In genomic region chr2:85009019-85009618, GRCh38 we compare ENCODE assay signal across 11 cellular contexts. TPM values are rescaled to one million over a fixed set of nuclear protein-coding genes. Genes with fewer than 3 reads are reported as not detected.
A peak's percentile ranks its signal among the peaks of the same experiment; 100 is the strongest.
DNase-seq lines count a peak whose midpoint lies in the region; ATAC-seq and TF ChIP-seq lines count a peak whose summit lies in the region.
"Had no signal": no experiment of that assay in that cellular context is flagged by ENCODE, and none has a peak within 500 bp of the region (broad histone marks: within the 10 kb centered on the region; RNA-seq: fewer than 3 reads in every experiment).

No MANE protein-coding gene starts in this region.

- H3K36me3 ChIP-seq in spleen, result peaks cover 0 to 14% (median 5%) of the 10 kb centered on the region in 6 donors

- no peak for TF ChIP-seq POLR2A in spleen (IDR thresholded peaks at IDR 0.05)

- H3K27ac ChIP-seq in spleen, result peak overlapping the region in 5 of 8 donors; percentile 20 to 71 (median 62)
- H3K27ac ChIP-seq: gastrocnemius medialis had no signal

- WGBS in spleen, 5 donors, result 65 to 81% (median 75%) methylated on average over 3 of the region's 3 CpGs

- H3K4me1 Mint-ChIP-seq in activated naive CD4-positive, alpha-beta T cell treated with anti-CD3 and anti-CD28 coated beads, Interleukin-2, amount 50 U/mL, for 24 hours, result peaks cover 81% of the 10 kb centered on the region
- H3K4me1 Mint-ChIP-seq in activated naive CD8-positive, alpha-beta T cell treated with anti-CD3 and anti-CD28 coated beads, Interleukin-2, amount 10 ng/mL, durations not matched to agents 7 days and 5 days, result peaks cover 41% of the 10 kb centered on the region

- H3K9me3 Mint-ChIP-seq in activated naive CD4-positive, alpha-beta T cell treated with anti-CD3 and anti-CD28 coated beads, Interleukin-2, amount 50 U/mL, for 24 hours, result peaks cover 7% of the 10 kb centered on the region
- H3K9me3 Mint-ChIP-seq in activated naive CD8-positive, alpha-beta T cell treated with anti-CD3 and anti-CD28 coated beads, Interleukin-2, amount 10 ng/mL, durations not matched to agents 7 days and 5 days, result no peaks in the 10 kb centered on the region

- DNase-seq in activated naive CD4-positive, alpha-beta T cell treated with anti-CD3 and anti-CD28 coated beads, Interleukin-2, amount 50 U/mL, for 16 hours, result no peak
- DNase-seq in NOMO-1 treated with DMSO at 0.1 percent for 48 hours (lab: John Stamatoyannopoulos, UW; ENCODE audit: unreplicated experiment), result peak; percentile 52
- DNase-seq in activated naive CD8-positive, alpha-beta T cell treated with anti-CD3 and anti-CD28 coated beads, Interleukin-2, amount 10 ng/mL, durations not matched to agents 7 days and 5 days, result no peak
- no peak for DNase-seq in spleen
- DNase-seq in KG1 (lab: John Stamatoyannopoulos, UW), result no peak
- DNase-seq in amygdala (lab: John Stamatoyannopoulos, UW), result no peak
- no peak for DNase-seq in NCI-H2081 (lab: John Stamatoyannopoulos, UW)
- DNase-seq: gastrocnemius medialis, NCI-H1694, right cardiac atrium had no signal

- peak overlapping the region in 1 of 8 donors; percentile 22 for H3K4me3 ChIP-seq in spleen
- H3K4me3 ChIP-seq: gastrocnemius medialis had no signal

- peaks cover 33% of the 10 kb centered on the region for H3K36me3 Mint-ChIP-seq in activated naive CD4-positive, alpha-beta T cell treated with anti-CD3 and anti-CD28 coated beads, Interleukin-2, amount 50 U/mL, for 24 hours
- H3K36me3 Mint-ChIP-seq in activated naive CD8-positive, alpha-beta T cell treated with anti-CD3 and anti-CD28 coated beads, Interleukin-2, amount 10 ng/mL, durations not matched to agents 7 days and 5 days, result peaks cover 38% of the 10 kb centered on the region

- peak overlapping the region; percentile 56 for H3K4me3 Mint-ChIP-seq in activated naive CD4-positive, alpha-beta T cell treated with anti-CD3 and anti-CD28 coated beads, Interleukin-2, amount 50 U/mL, for 24 hours
- no peak overlapping the region for H3K4me3 Mint-ChIP-seq in activated naive CD8-positive, alpha-beta T cell treated with anti-CD3 and anti-CD28 coated beads, Interleukin-2, amount 10 ng/mL, durations not matched to agents 7 days and 5 days

- H3K27ac Mint-ChIP-seq in activated naive CD4-positive, alpha-beta T cell treated with anti-CD3 and anti-CD28 coated beads, Interleukin-2, amount 50 U/mL, for 24 hours, result peak overlapping the region; percentile 95
- H3K27ac Mint-ChIP-seq in activated naive CD8-positive, alpha-beta T cell treated with anti-CD3 and anti-CD28 coated beads, Interleukin-2, amount 10 ng/mL, durations not matched to agents 7 days and 5 days, result peak overlapping the region; percentile 37

- no peaks in the 10 kb centered on the region for H3K27me3 Mint-ChIP-seq in activated naive CD4-positive, alpha-beta T cell treated with anti-CD3 and anti-CD28 coated beads, Interleukin-2, amount 50 U/mL, for 24 hours
- no peaks in the 10 kb centered on the region for H3K27me3 Mint-ChIP-seq in activated naive CD8-positive, alpha-beta T cell treated with anti-CD3 and anti-CD28 coated beads, Interleukin-2, amount 10 ng/mL, durations not matched to agents 7 days and 5 days

- H3K27me3 ChIP-seq in spleen (replicated peaks in 1 of 7), result no peaks in the 10 kb centered on the region
- H3K27me3 ChIP-seq: gastrocnemius medialis had no signal

- POLR2A ChIA-PET in activated naive CD8-positive, alpha-beta T cell treated with anti-CD3 and anti-CD28 coated beads, Interleukin-2, amount 10 ng/mL, durations not matched to agents 7 days and 5 days (lab: Charles Lee), result no interaction called here

- no peaks in the 10 kb centered on the region for H3K9me3 ChIP-seq in spleen
- H3K9me3 ChIP-seq: gastrocnemius medialis had no signal

- TF ChIP-seq CTCF in spleen (IDR thresholded peaks at IDR 0.05 in 8 of 11, conservative IDR thresholded peaks at IDR 0.05 in 3 of 11), result no peak

- peaks cover 17 to 96% (median 62%) of the 10 kb centered on the region in 6 donors for H3K4me1 ChIP-seq in spleen

- intact Hi-C loops in spleen (cut with DNase I; ENCODE audit: low total_unique reads), result no loop called here

- ATAC-seq in activated naive CD8-positive, alpha-beta T cell treated with anti-CD3 and anti-CD28 coated beads, Interleukin-2, amount 10 ng/mL, durations not matched to agents 7 days and 5 days (ENCODE audit: low read depth), result no peak
- ATAC-seq: gastrocnemius medialis, right cardiac atrium had no signal

RNA-seq across cellular contexts. Expression of gene KCMF1, which starts 38.2 kb away (rescaled TPM):
- 10 to 100 TPM; 79.3 to 81.0 TPM for total RNA-seq in activated naive CD8-positive, alpha-beta T cell treated with anti-CD3 and anti-CD28 coated beads, Interleukin-2, amount 10 ng/mL, durations not matched to agents 7 days and 5 days
- total RNA-seq in spleen, result 10 to 100 TPM; 34.2 to 68.1 (median 63.3) TPM
- 10 to 100 TPM; 15.9 to 26.4 (median 24.3) TPM for polyA plus RNA-seq in spleen
